In genomic region chr2:6808426-6808825, GRCh38 we compare ENCODE assay signal across 38 cellular contexts.
"Had no signal": no experiment of that assay in that cellular context is flagged by ENCODE, and none has a peak within 500 bp of the region (broad histone marks: within the 10 kb centered on the region; RNA-seq: fewer than 3 reads in every experiment).

No MANE protein-coding gene starts in this region.

- H3K27ac Mint-ChIP-seq: activated CD4-positive, alpha-beta memory T cell treated with anti-CD3 and anti-CD28 coated beads, Interleukin-2, amount 10 ng/mL, durations not matched to agents 7 days and 5 days; activated CD8-positive, alpha-beta memory T cell treated with anti-CD3 and anti-CD28 coated beads, Interleukin-2, amount 10 ng/mL, durations not matched to agents 7 days and 5 days; activated naive CD4-positive, alpha-beta T cell treated with anti-CD3 and anti-CD28 coated beads, Interleukin-2, amount 50 U/mL, for 24 hours; activated naive CD8-positive, alpha-beta T cell treated with anti-CD3 and anti-CD28 coated beads, Interleukin-2, amount 10 ng/mL, durations not matched to agents 7 days and 5 days; activated T-cell treated with anti-CD3 and anti-CD28 coated beads, Interleukin-2, amount 50 U/mL, for 72 hours; activated T-helper 2 cell treated with anti-CD3 and anti-CD28 coated beads, Interferon-gamma antibody, Interleukin-2, Interleukin-4, amounts not matched to agents 10 μg/mL and 5 μg/mL and 100 μg/mL, durations not matched to agents 14 hours and 24 hours and 36 hours had no signal

- H3K4me2 ChIP-seq: SK-N-SH had no signal

- H3K4me1 ChIP-seq: body of pancreas, breast epithelium, Peyer's patch, SJSA1 had no signal

- H3K27me3 ChIP-seq: body of pancreas, MG63, Peyer's patch, SJSA1 had no signal

- H3K4me3 Mint-ChIP-seq: activated CD4-positive, alpha-beta memory T cell treated with anti-CD3 and anti-CD28 coated beads, Interleukin-2, amount 10 ng/mL, durations not matched to agents 7 days and 5 days; activated CD8-positive, alpha-beta memory T cell treated with anti-CD3 and anti-CD28 coated beads, Interleukin-2, amount 10 ng/mL, durations not matched to agents 7 days and 5 days; activated naive CD4-positive, alpha-beta T cell treated with anti-CD3 and anti-CD28 coated beads, Interleukin-2, amount 50 U/mL, for 24 hours; activated naive CD8-positive, alpha-beta T cell treated with anti-CD3 and anti-CD28 coated beads, Interleukin-2, amount 10 ng/mL, durations not matched to agents 7 days and 5 days; activated T-cell treated with anti-CD3 and anti-CD28 coated beads, Interleukin-2, amount 50 U/mL, for 72 hours had no signal

- DNase-seq: activated CD4-positive, alpha-beta memory T cell treated with anti-CD3 and anti-CD28 coated beads, Interleukin-2, amount 10 ng/mL, durations not matched to agents 7 days and 5 days; activated CD4-positive, alpha-beta T cell treated with anti-CD3 and anti-CD28 coated beads for 1 hour; activated CD4-positive, alpha-beta T cell treated with anti-CD3 and anti-CD28 coated beads for 48 hours; activated CD4-positive, CD25-positive, alpha-beta regulatory T cell; activated CD8-positive, alpha-beta memory T cell treated with anti-CD3 and anti-CD28 coated beads for 24 hours; activated CD8-positive, alpha-beta memory T cell treated with anti-CD3 and anti-CD28 coated beads, Interleukin-2, amount 10 ng/mL, durations not matched to agents 7 days and 5 days; activated CD8-positive, alpha-beta memory T cell treated with anti-CD3 and anti-CD28 coated beads, Interleukin-2, amount 50 U/mL, for 48 hours; activated gamma-delta T cell; activated naive CD4-positive, alpha-beta T cell treated with Interleukin-2 at 50 U/mL for 16 hours; activated naive CD8-positive, alpha-beta T cell treated with anti-CD3 and anti-CD28 coated beads, Interleukin-2, amount 10 ng/mL, durations not matched to agents 7 days and 5 days; activated T-cell treated with anti-CD3 and anti-CD28 coated beads, Interleukin-2, amount 50 U/mL, for 1 hour; activated T-cell treated with anti-CD3 and anti-CD28 coated beads, Interleukin-2, amount 50 U/mL, for 72 hours; amygdala; body of pancreas; Kasumi-1; MG63; MV-4-11; NCI-H1092; NCI-H1436 treated with DMSO at 0.1 percent for 48 hours; NCI-H1694 treated with DMSO at 0.1 percent for 48 hours; NCI-H2029; NCI-H345; NCI-H524 treated with DMSO at 0.1 percent for 48 hours; PC-3; Peyer's patch; RPMI8226; SHP77 treated with DMSO at 0.1 percent for 48 hours; SK-N-SH; SW 1271; T-helper 1 cell; T-helper 2 cell; T-helper 9 cell had no signal

- H3K36me3 ChIP-seq: breast epithelium, MG63, Peyer's patch, SJSA1 had no signal

- FAIRE-seq: astrocyte had no signal

- ATAC-seq: activated CD8-positive, alpha-beta memory T cell treated with anti-CD3 and anti-CD28 coated beads, Interleukin-2, amount 10 ng/mL, durations not matched to agents 7 days and 5 days; activated T-cell treated with anti-CD3 and anti-CD28 coated beads, Interleukin-2, amount 50 U/mL, for 72 hours; body of pancreas; PC-3 had no signal

- H3K4me1 Mint-ChIP-seq: activated CD4-positive, alpha-beta memory T cell treated with anti-CD3 and anti-CD28 coated beads, Interleukin-2, amount 10 ng/mL, durations not matched to agents 7 days and 5 days; activated CD8-positive, alpha-beta memory T cell treated with anti-CD3 and anti-CD28 coated beads, Interleukin-2, amount 10 ng/mL, durations not matched to agents 7 days and 5 days; activated naive CD4-positive, alpha-beta T cell treated with anti-CD3 and anti-CD28 coated beads, Interleukin-2, amount 50 U/mL, for 24 hours had no signal

- H3K4me3 ChIP-seq: body of pancreas, breast epithelium, MG63, Peyer's patch, SJSA1 had no signal

- H3K36me3 Mint-ChIP-seq: activated CD8-positive, alpha-beta memory T cell treated with anti-CD3 and anti-CD28 coated beads, Interleukin-2, amount 10 ng/mL, durations not matched to agents 7 days and 5 days; activated naive CD8-positive, alpha-beta T cell treated with anti-CD3 and anti-CD28 coated beads, Interleukin-2, amount 10 ng/mL, durations not matched to agents 7 days and 5 days had no signal

- H3K9ac ChIP-seq: SK-N-SH had no signal

- H3K9me2 ChIP-seq: SK-N-SH had no signal

- H3K27ac ChIP-seq: body of pancreas, breast epithelium, Peyer's patch, SJSA1, VCaP had no signal

- H3K9me3 Mint-ChIP-seq: activated CD4-positive, alpha-beta memory T cell treated with anti-CD3 and anti-CD28 coated beads, Interleukin-2, amount 10 ng/mL, durations not matched to agents 7 days and 5 days; activated naive CD4-positive, alpha-beta T cell treated with anti-CD3 and anti-CD28 coated beads, Interleukin-2, amount 50 U/mL, for 24 hours; activated naive CD8-positive, alpha-beta T cell treated with anti-CD3 and anti-CD28 coated beads, Interleukin-2, amount 10 ng/mL, durations not matched to agents 7 days and 5 days; activated T-cell treated with anti-CD3 and anti-CD28 coated beads, Interleukin-2, amount 50 U/mL, for 72 hours; activated T-helper 2 cell treated with anti-CD3 and anti-CD28 coated beads, Interferon-gamma antibody, Interleukin-2, Interleukin-4, amounts not matched to agents 10 μg/mL and 5 μg/mL and 100 μg/mL, durations not matched to agents 14 hours and 24 hours and 36 hours had no signal

- H3K9me3 ChIP-seq: body of pancreas, breast epithelium, MG63, Peyer's patch, SJSA1, SK-N-SH had no signal
